ENCODE assay signal across 21 cellular contexts in the genomic region with DNA sequence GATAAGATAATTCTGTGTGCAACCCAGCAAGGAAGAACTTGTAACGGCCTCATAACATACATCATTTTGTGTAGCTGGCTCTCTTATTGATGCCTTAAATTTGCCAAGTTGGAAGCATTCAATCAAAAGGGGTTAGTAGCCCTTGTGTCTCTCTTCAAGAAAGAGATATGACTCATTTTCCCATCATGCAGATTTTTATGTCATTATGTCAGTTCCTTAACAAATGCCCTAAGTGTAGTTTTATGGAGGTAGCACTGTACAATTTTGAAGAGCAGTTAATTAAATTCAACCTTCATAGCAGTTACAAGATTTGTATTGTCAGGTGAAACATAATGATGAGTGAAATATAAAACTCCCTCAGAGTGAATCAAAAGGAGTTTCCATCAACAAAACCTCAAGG.
"Had no signal": no experiment of that assay in that cellular context is flagged by ENCODE, and none has a peak within 500 bp of the region (broad histone marks: within the 10 kb centered on the region; RNA-seq: fewer than 3 reads in every experiment).

No MANE protein-coding gene starts in this region.

- DNase-seq: colonic mucosa; effector CD4-positive, alpha-beta T cell; endodermal cell; erythroblast; heart left ventricle; hypothalamus; kidney glomerular epithelial cell; mammary epithelial cell; naive thymus-derived CD4-positive, alpha-beta T cell; nephron progenitor cell; psoas muscle; spleen; stimulated activated CD4-positive, alpha-beta T cell treated with anti-CD3 and anti-CD28 coated beads, Interleukin-2, amount 100 ng/mL, for 24 hours; stimulated activated naive CD4-positive, alpha-beta T cell; stomach; substantia nigra; transverse colon had no signal

- H3K27me3 ChIP-seq: colonic mucosa, heart left ventricle, neutrophil, spleen, stomach, transverse colon had no signal

- H3K9me3 ChIP-seq: colonic mucosa, heart left ventricle, neutrophil, psoas muscle, spleen, stomach, thoracic aorta, transverse colon had no signal

- H3K27ac ChIP-seq: colonic mucosa, heart left ventricle, neutrophil, psoas muscle, spleen, stomach, thoracic aorta, transverse colon had no signal

- H3K36me3 ChIP-seq: colonic mucosa, heart left ventricle, neutrophil, spleen, stomach, thoracic aorta, transverse colon had no signal

- H3K4me3 ChIP-seq: colonic mucosa, heart left ventricle, psoas muscle, spleen, stomach, thoracic aorta, transverse colon had no signal

- H3K4me1 ChIP-seq: colonic mucosa, heart left ventricle, psoas muscle, spleen, stomach, transverse colon had no signal

- ATAC-seq: heart left ventricle; left lobe of liver; naive thymus-derived CD4-positive, alpha-beta T cell; psoas muscle; sciatic nerve had no signal
